Comparison of ENCODE assay signal across 19 cellular contexts in genomic region chr2:234330902-234331301, GRCh38.
DNase-seq lines count a peak whose midpoint lies in the region; ATAC-seq lines count a peak whose summit lies in the region.
"Had no signal": no experiment of that assay in that cellular context is flagged by ENCODE, and none has a peak within 500 bp of the region (broad histone marks: within the 10 kb centered on the region; RNA-seq: fewer than 3 reads in every experiment).

No MANE protein-coding gene starts in this region.

- DNase-seq in T-helper 1 cell, result no peak
- peak; percentile 22 for DNase-seq in amniotic epithelial cell (ENCODE audit: low read depth)
- peak; percentile 52 for DNase-seq in iPS-NIHi11 (ENCODE audit: low spot score)
- no peak for DNase-seq in stimulated activated naive B cell treated with anti-CD40 and anti-IgM and Interleukin-4, amounts not matched to agents 10 μg/mL and 1 μg/mL and 100 μg/mL, for 72 hours
- DNase-seq in central memory CD4-positive, alpha-beta T cell, result no peak
- DNase-seq: AML-193, DMS79 treated with DMSO at 0.1 percent for 48 hours, GOT3, MV-4-11, NCI-H1417 treated with DMSO at 0.1 percent for 48 hours, NCI-H187 treated with DMSO at 0.1 percent for 48 hours, NCI-H2227 treated with DMSO at 0.1 percent for 48 hours, NCI-H510A treated with DMSO at 0.1 percent for 48 hours, NCI-H82, OCI-M1, SHP77 had no signal

- peaks cover 27% of the 10 kb centered on the region for H3K4me1 Mint-ChIP-seq in T-helper 1 cell treated with Interleukin-12 subunit alpha and Interleukin-12 subunit beta and Interleukin-4 antibody, amounts not matched to agents 30 μg/mL and 1 μg/mL, for 36 hours (ENCODE audit: low read depth)
- peaks cover 31 to 43% of the 10 kb centered on the region in 2 donors for H3K4me1 Mint-ChIP-seq in stimulated activated naive B cell treated with anti-CD40 and anti-IgM and Interleukin-4, amounts not matched to agents 10 μg/mL and 1 μg/mL and 100 μg/mL, for 72 hours

- peak overlapping the region; percentile 42 for H3K27ac Mint-ChIP-seq in T-helper 1 cell treated with Interleukin-12 subunit alpha and Interleukin-12 subunit beta and Interleukin-4 antibody, amounts not matched to agents 30 μg/mL and 1 μg/mL, for 36 hours
- peak overlapping the region; percentile 25 for H3K27ac Mint-ChIP-seq in stimulated activated naive B cell treated with anti-CD40 and anti-IgM and Interleukin-4, amounts not matched to agents 10 μg/mL and 1 μg/mL and 100 μg/mL, for 72 hours

- H3K36me3 Mint-ChIP-seq in T-helper 1 cell treated with Interleukin-12 subunit alpha and Interleukin-12 subunit beta and Interleukin-4 antibody, amounts not matched to agents 30 μg/mL and 1 μg/mL, for 36 hours (ENCODE audit: low read depth), result no peaks in the 10 kb centered on the region
- no peaks in the 10 kb centered on the region for H3K36me3 Mint-ChIP-seq in stimulated activated naive B cell treated with anti-CD40 and anti-IgM and Interleukin-4, amounts not matched to agents 10 μg/mL and 1 μg/mL and 100 μg/mL, for 72 hours

- no peak for ATAC-seq in stimulated activated naive B cell treated with anti-CD40 and anti-IgM and Interleukin-4, amounts not matched to agents 10 μg/mL and 1 μg/mL and 100 μg/mL, for 72 hours (replicated peaks)
- ATAC-seq in GM21786 (IDR thresholded peaks at IDR 0.05; ENCODE audit: unreplicated experiment) (no peak), HG02798 (IDR thresholded peaks at IDR 0.05; ENCODE audit: poor library complexity, unreplicated experiment) (no peak)

- no peak overlapping the region for H3K4me3 Mint-ChIP-seq in T-helper 1 cell treated with Interleukin-12 subunit alpha and Interleukin-12 subunit beta and Interleukin-4 antibody, amounts not matched to agents 30 μg/mL and 1 μg/mL, for 36 hours
- H3K4me3 Mint-ChIP-seq in stimulated activated naive B cell treated with anti-CD40 and anti-IgM and Interleukin-4, amounts not matched to agents 10 μg/mL and 1 μg/mL and 100 μg/mL, for 72 hours, result no peak overlapping the region

- no peaks in the 10 kb centered on the region for H3K9me3 Mint-ChIP-seq in T-helper 1 cell treated with Interleukin-12 subunit alpha and Interleukin-12 subunit beta and Interleukin-4 antibody, amounts not matched to agents 30 μg/mL and 1 μg/mL, for 36 hours
- H3K9me3 Mint-ChIP-seq in stimulated activated naive B cell treated with anti-CD40 and anti-IgM and Interleukin-4, amounts not matched to agents 10 μg/mL and 1 μg/mL and 100 μg/mL, for 72 hours, result no peaks in the 10 kb centered on the region

- H3K27me3 Mint-ChIP-seq in T-helper 1 cell treated with Interleukin-12 subunit alpha and Interleukin-12 subunit beta and Interleukin-4 antibody, amounts not matched to agents 30 μg/mL and 1 μg/mL, for 36 hours (ENCODE audit: low read depth), result no peaks in the 10 kb centered on the region
- peaks cover 25 to 35% of the 10 kb centered on the region in 2 donors for H3K27me3 Mint-ChIP-seq in stimulated activated naive B cell treated with anti-CD40 and anti-IgM and Interleukin-4, amounts not matched to agents 10 μg/mL and 1 μg/mL and 100 μg/mL, for 72 hours

Comparison
In these comparisons a context has a peak if more than half of its experiments do, and no peak if none do; other contexts are left out.
1. DNase-seq: peak in amniotic epithelial cell (single experiment) and iPS-NIHi11 (single experiment); none in T-helper 1 cell (0 of 5), stimulated activated naive B cell treated with anti-CD40 and anti-IgM and Interleukin-4, amounts not matched to agents 10 μg/mL and 1 μg/mL and 100 μg/mL, for 72 hours (single experiment) and central memory CD4-positive, alpha-beta T cell (single experiment).